Comparison of ENCODE assay signal across 29 cellular contexts in genomic region chr10:17736223-17736622, GRCh38. TPM values are rescaled to one million over a fixed set of nuclear protein-coding genes. Genes with fewer than 3 reads are reported as not detected.
DNase-seq lines count a peak whose midpoint lies in the region; ATAC-seq, FAIRE-seq and TF ChIP-seq lines count a peak whose summit lies in the region.
"Had no signal": no experiment of that assay in that cellular context is flagged by ENCODE, and none has a peak within 500 bp of the region (broad histone marks: within the 10 kb centered on the region; RNA-seq: fewer than 3 reads in every experiment).

No MANE protein-coding gene starts in this region.

- no TSS peak for BruUV-seq in A673 (replicated peaks; lab: Mats Ljungman, UMichigan)
- no TSS peak for BruUV-seq in PC-3 (replicated peaks; lab: Mats Ljungman, UMichigan)
- BruUV-seq in endothelial cell of umbilical vein (replicated peaks; lab: Mats Ljungman, UMichigan): no TSS peak

- DNase-seq in A673 (ENCODE audit: low spot score): no peak
- no peak for DNase-seq in GM10266 (ENCODE audit: extremely low spot score)
- DNase-seq in PC-3: peak; percentile 7
- no peak for DNase-seq in endothelial cell of umbilical vein (ENCODE audit: low read depth, low spot score)
- no peak for DNase-seq in effector memory CD8-positive, alpha-beta T cell
- DNase-seq in GM19240 (ENCODE audit: insufficient read length, low spot score): no peak
- DNase-seq in RPMI8226: no peak
- DNase-seq: ACHN; activated CD4-positive, alpha-beta T cell treated with anti-CD3 and anti-CD28 coated beads for 36 hours; activated naive CD4-positive, alpha-beta T cell; activated T-cell treated with anti-CD3 and anti-CD28 coated beads, Interleukin-2, amount 50 U/mL, for 48 hours; COR-L47; DMS79 treated with DMSO at 0.1 percent for 48 hours; effector CD4-positive, alpha-beta T cell; erythroblast; heart right ventricle; NCI-H1436 treated with DMSO at 0.1 percent for 48 hours; NCI-H2107; NCI-H774; spleen had no signal

- no peaks in the 10 kb centered on the region for H3F3A ChIP-seq in PC-3 (ENCODE audit: low read length, unreplicated experiment)

- FAIRE-seq in endothelial cell of umbilical vein (lab: Jason Lieb, UNC): no peak
- FAIRE-seq: GM12891 had no signal

- no peaks in the 10 kb centered on the region for H3K9me3 Mint-ChIP-seq in effector memory CD8-positive, alpha-beta T cell
- H3K9me3 Mint-ChIP-seq: brain, nephron, type B pancreatic cell had no signal

- H3K9ac ChIP-seq in PC-3 (ENCODE audit: low read length): no peak overlapping the region
- no peak overlapping the region for H3K9ac ChIP-seq in endothelial cell of umbilical vein (replicated peaks; ENCODE audit: extremely low read depth, insufficient read depth, low read length)
- H3K9ac ChIP-seq: BLaER1, parathyroid adenoma had no signal

- no peak overlapping the region for H3K27ac ChIP-seq in A673 (ENCODE audit: low read depth, low read length, poor library complexity, severe bottlenecking)
- no peak overlapping the region for H3K27ac ChIP-seq in PC-3 (ENCODE audit: low read length)
- H3K27ac ChIP-seq in endothelial cell of umbilical vein (ENCODE audit: insufficient read depth, low read depth, low read length): no peak overlapping the region
- H3K27ac ChIP-seq: parathyroid adenoma had no signal

- H3K4me2 ChIP-seq in PC-3 (ENCODE audit: low read length) (no peak overlapping the region), endothelial cell of umbilical vein (ENCODE audit: insufficient read depth, low read length) (no peak overlapping the region)
- H3K4me2 ChIP-seq: BLaER1 had no signal

- no peak overlapping the region for H3K4me3 Mint-ChIP-seq in effector memory CD8-positive, alpha-beta T cell
- H3K4me3 Mint-ChIP-seq: activated CD4-positive, alpha-beta T cell treated with anti-CD3 and anti-CD28 coated beads for 36 hours; brain; nephron; type B pancreatic cell had no signal

- 0 out of 2 replicates have a peak, but pooled peaks have one; percentile 20 for TF ChIP-seq CTCF in A673 (conservative IDR thresholded peaks at IDR 0.05; ENCODE audit: low read depth, low read length)
- TF ChIP-seq CTCF in GM10266 (IDR thresholded peaks at IDR 0.05; ENCODE audit: control insufficient read depth, insufficient read depth, low read depth, missing control alignments): peak; percentile 6
- no peak; the same call in 1 of the 2 replicates for TF ChIP-seq CTCF in PC-3 (conservative IDR thresholded peaks at IDR 0.05; ENCODE audit: low read depth, low read length)
- peak; percentile 5 to 6 for TF ChIP-seq CTCF in endothelial cell of umbilical vein (IDR thresholded peaks at IDR 0.05; ENCODE audit: extremely low read depth in 1 of 2, insufficient read depth in 1 of 2, low read depth in 1 of 2, low read length in 2 of 2)

- H3K36me3 Mint-ChIP-seq in effector memory CD8-positive, alpha-beta T cell (ENCODE audit: insufficient read depth): no peaks in the 10 kb centered on the region
- H3K36me3 Mint-ChIP-seq: brain, type B pancreatic cell had no signal

- H3K4me1 Mint-ChIP-seq in effector memory CD8-positive, alpha-beta T cell (ENCODE audit: low read depth in 2 of 2): no peaks in the 10 kb centered on the region
- H3K4me1 Mint-ChIP-seq: brain, nephron had no signal

- H3K79me2 ChIP-seq in PC-3 (ENCODE audit: low read length): no peaks in the 10 kb centered on the region
- H3K79me2 ChIP-seq in endothelial cell of umbilical vein (ENCODE audit: control insufficient read depth, insufficient read depth, low read length): no peaks in the 10 kb centered on the region
- H3K79me2 ChIP-seq: parathyroid adenoma had no signal

- TF ChIP-seq POLR2A in endothelial cell of umbilical vein (IDR thresholded peaks at IDR 0.05; ENCODE audit: low read depth, low read length): no peak
- TF ChIP-seq POLR2A in GM18505 (IDR thresholded peaks at IDR 0.05; ENCODE audit: borderline replicate concordance, extremely low read depth, insufficient read depth, insufficient read length): no peak

- intact Hi-C loops in A673 (cut with micrococcal nuclease; ENCODE audit: unreplicated experiment): loop anchor here (2.0 kb wide), 2 partner anchors 137 to 503 kb away; no protein-coding TSS in a partner anchor
- intact Hi-C loops in PC-3 (cut with micrococcal nuclease): loop anchor here (5.0 kb wide), 1 partner anchor 111 kb away; no protein-coding TSS in a partner anchor
- intact Hi-C loops in endothelial cell of umbilical vein (cut with micrococcal nuclease): loop anchor here (2.0 kb wide), 1 partner anchor 479 kb away; no protein-coding TSS in a partner anchor

- POLR2A ChIA-PET in A673 (lab: Charles Lee; ENCODE audit: low non-redundant PET) (no interaction called here), PC-3 (lab: Charles Lee; ENCODE audit: unreplicated experiment) (no interaction called here), endothelial cell of umbilical vein (lab: Charles Lee) (no interaction called here)

- H4K20me1 ChIP-seq in PC-3 (ENCODE audit: low read length) (no peaks in the 10 kb centered on the region), endothelial cell of umbilical vein (replicated peaks; ENCODE audit: control insufficient read depth, extremely low read depth, insufficient read depth, low read length) (no peaks in the 10 kb centered on the region)
- H4K20me1 ChIP-seq: BLaER1 had no signal

- no peaks in the 10 kb centered on the region for H3K27me3 Mint-ChIP-seq in effector memory CD8-positive, alpha-beta T cell
- H3K27me3 Mint-ChIP-seq: activated CD4-positive, alpha-beta T cell treated with anti-CD3 and anti-CD28 coated beads for 36 hours; brain had no signal

- no peaks in the 10 kb centered on the region for H3K27me3 ChIP-seq in A673 (replicated peaks; ENCODE audit: insufficient read depth, low read depth, low read length, poor library complexity)
- no peaks in the 10 kb centered on the region for H3K27me3 ChIP-seq in PC-3 (ENCODE audit: low read length)
- H3K27me3 ChIP-seq in endothelial cell of umbilical vein (ENCODE audit: control insufficient read depth in 2 of 2, insufficient read depth in 2 of 2, low read length in 2 of 2): no peaks in the 10 kb centered on the region
- H3K27me3 ChIP-seq: BLaER1, heart right ventricle, right atrium auricular region, spleen had no signal

- H3K4me1 ChIP-seq in A673 (ENCODE audit: insufficient read depth, low read length, poor library complexity, severe bottlenecking): no peaks in the 10 kb centered on the region
- no peaks in the 10 kb centered on the region for H3K4me1 ChIP-seq in PC-3 (ENCODE audit: insufficient read depth, low read length)
- H3K4me1 ChIP-seq in endothelial cell of umbilical vein (ENCODE audit: control insufficient read depth, extremely low read depth, insufficient read depth, low read length): peaks cover 9% of the 10 kb centered on the region
- H3K4me1 ChIP-seq: BLaER1, parathyroid adenoma had no signal

- no peak overlapping the region for H2AFZ ChIP-seq in PC-3 (ENCODE audit: low read length)
- no peak overlapping the region for H2AFZ ChIP-seq in endothelial cell of umbilical vein (ENCODE audit: low read depth, low read length)
- H2AFZ ChIP-seq: parathyroid adenoma had no signal

- no peak overlapping the region for H3K27ac Mint-ChIP-seq in effector memory CD8-positive, alpha-beta T cell
- H3K27ac Mint-ChIP-seq: activated CD4-positive, alpha-beta T cell treated with anti-CD3 and anti-CD28 coated beads for 36 hours; brain; nephron; type B pancreatic cell had no signal

- H3K9me3 ChIP-seq in A673 (ENCODE audit: low read depth, low read length, poor library complexity, severe bottlenecking) (no peaks in the 10 kb centered on the region), PC-3 (ENCODE audit: low read length) (no peaks in the 10 kb centered on the region), endothelial cell of umbilical vein (replicated peaks; ENCODE audit: control insufficient read depth, insufficient read depth, low read length) (no peaks in the 10 kb centered on the region)
- H3K9me3 ChIP-seq: BLaER1, heart right ventricle, right atrium auricular region, spleen had no signal

- dilution Hi-C loops in endothelial cell of umbilical vein (cut with MboI; ENCODE audit: extremely low pct_ligation_motif_present, low sequenced_read_pairs): no loop called here

- no peak for ATAC-seq in PC-3
- no peak for ATAC-seq in effector memory CD8-positive, alpha-beta T cell (replicated peaks)
- ATAC-seq in GM18505 (IDR thresholded peaks at IDR 0.05; ENCODE audit: unreplicated experiment): no peak
- ATAC-seq: activated CD4-positive, alpha-beta T cell treated with anti-CD3 and anti-CD28 coated beads for 36 hours had no signal

- H3K36me3 ChIP-seq in A673 (ENCODE audit: insufficient read depth, low read length, poor library complexity, severe bottlenecking) (no peaks in the 10 kb centered on the region), PC-3 (ENCODE audit: low read depth, low read length) (no peaks in the 10 kb centered on the region; the same call in 1 of the 2 replicates), endothelial cell of umbilical vein (ENCODE audit: control insufficient read depth in 2 of 2, extremely low read depth in 1 of 2, insufficient read depth in 2 of 2, low read length in 2 of 2) (no peaks in the 10 kb centered on the region)
- H3K36me3 ChIP-seq: BLaER1, heart right ventricle, right atrium auricular region, spleen had no signal

- H3K4me3 ChIP-seq in A673 (ENCODE audit: low read depth, low read length, poor library complexity, severe bottlenecking): no peak overlapping the region
- no peak overlapping the region for H3K4me3 ChIP-seq in PC-3 (ENCODE audit: low read length)
- H3K4me3 ChIP-seq in endothelial cell of umbilical vein (replicated peaks in 1 of 3; ENCODE audit: insufficient read depth in 1 of 3, low read depth in 1 of 3, low read length in 3 of 3): no peak overlapping the region
- H3K4me3 ChIP-seq: BLaER1, heart right ventricle, lung, right atrium auricular region, spleen had no signal

- H3K9me1 ChIP-seq in endothelial cell of umbilical vein (replicated peaks; ENCODE audit: control insufficient read depth, extremely low read depth, insufficient read depth, low read length): no peaks in the 10 kb centered on the region

- no peaks in the 10 kb centered on the region for H3K9me2 ChIP-seq in PC-3 (replicated peaks; ENCODE audit: low read length)

- CTCF ChIA-PET in A673 (lab: Charles Lee): interaction anchor here (0.5 kb wide), 1 partner anchor 178 kb away, joined by 3 read pairs; no protein-coding TSS in a partner anchor
- CTCF ChIA-PET in PC-3 (lab: Charles Lee): no interaction called here
- CTCF ChIA-PET in endothelial cell of umbilical vein (lab: Charles Lee): interaction anchor here (0.6 to 4.5 kb wide), 9 partner anchors 26 to 137 kb away, joined by 3 to 38 read pairs (median 4); partner anchors contain the start of genes HACD1 and STAM

RNA-seq across cellular contexts. Expression of gene TMEM236, which starts 15.8 kb away (rescaled TPM):
- total RNA-seq in A673 (2021): 0.06 and 0.13 TPM in 2 replicates
- 0.04 TPM in 1 of 2 replicates, not detected in the other for total RNA-seq in PC-3 (2014; rRNA removed)
- 0.24 TPM in 1 of 2 replicates, not detected in the other for total RNA-seq in endothelial cell of umbilical vein
- 0.19 and 0.29 TPM in 2 replicates for polyA plus RNA-seq in endothelial cell of umbilical vein
- 0.28 and 0.31 TPM in 2 replicates for polyA plus RNA-seq in endothelial cell of umbilical vein (2011; cell fraction: cytosol; rRNA removed)
- 0.21 and 0.28 TPM in 2 replicates for polyA plus RNA-seq in endothelial cell of umbilical vein (2011; cell fraction: nucleus; rRNA removed)
- polyA plus RNA-seq in endothelial cell of umbilical vein (2012): not detected in 2 replicates
- polyA minus RNA-seq in endothelial cell of umbilical vein: 0.29 and 0.30 TPM in 2 replicates
- not detected for polyA minus RNA-seq in endothelial cell of umbilical vein (2011; cell fraction: cytosol; rRNA and poly(A)+ RNA removed)
- 0.24 and 0.29 TPM in 2 replicates for polyA minus RNA-seq in endothelial cell of umbilical vein (2011; cell fraction: nucleus; rRNA and poly(A)+ RNA removed)
